Comparison of ENCODE assay signal across 8 cellular contexts in the genomic region with DNA sequence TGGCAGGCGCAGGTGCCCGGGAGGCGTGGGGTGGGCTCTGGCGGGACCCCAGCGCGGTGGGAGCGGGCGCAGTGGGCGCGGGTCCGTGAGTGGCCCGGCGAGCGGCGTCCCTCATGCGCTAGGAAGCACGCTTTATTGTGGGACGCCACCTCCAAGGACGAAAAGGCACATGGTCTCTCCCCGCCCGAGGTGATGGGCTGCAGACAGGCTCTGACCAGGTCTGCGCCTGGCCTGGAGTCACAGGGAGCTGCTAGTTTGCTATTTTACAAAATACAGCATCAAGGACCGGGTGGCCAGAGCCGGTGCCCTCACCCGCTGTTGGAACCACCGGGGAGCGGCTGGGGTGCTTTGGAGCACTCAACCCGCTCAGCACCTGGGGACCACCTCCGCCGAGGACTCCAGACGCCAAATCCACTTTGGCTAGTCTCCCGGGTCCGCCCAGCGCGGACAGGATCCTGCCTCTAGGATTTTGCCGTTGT.
DNase-seq lines count a peak whose midpoint lies in the region; ATAC-seq and TF ChIP-seq lines count a peak whose summit lies in the region.

No MANE protein-coding gene starts in this region.

- no peaks in the 10 kb centered on the region for H3K27me3 Mint-ChIP-seq in natural killer cell (ENCODE audit: low read depth in 2 of 2)

- no peaks in the 10 kb centered on the region for H3K36me3 Mint-ChIP-seq in natural killer cell

- peak overlapping the region; percentile 93 for H3K4me3 ChIP-seq in epithelial cell of proximal tubule (ENCODE audit: low read depth, low read length)

- in situ Hi-C loops in GM13977 (cut with MboI; ENCODE audit: low pct_unique_long_range_greater_than_20kb, low sequenced_read_pairs, unreplicated experiment), result no loop called here

- H3K4me3 Mint-ChIP-seq in natural killer cell, result peak overlapping the region; percentile 98

- ATAC-seq in HG03025 (IDR thresholded peaks at IDR 0.05; ENCODE audit: low FRiP score, unreplicated experiment) (peak; percentile 11), natural killer cell (no peak)

- peak; percentile 43 for DNase-seq in NK-92 treated with Interleukin-12 subunit alpha and Interleukin-12 subunit beta, amount 100 ng/mL, for 24 hours (lab: John Stamatoyannopoulos, UW)
- DNase-seq in NK-92 (lab: John Stamatoyannopoulos, UW; ENCODE audit: unreplicated experiment), result no peak
- peak; percentile 29 for DNase-seq in SW480 (ENCODE audit: low spot score)
- DNase-seq in epithelial cell of proximal tubule (ENCODE audit: low read depth), result no peak
- no peak for DNase-seq in natural killer cell
- no peak for DNase-seq in NCI-H1930 (lab: John Stamatoyannopoulos, UW)
- no peak for DNase-seq in GM13977 (ENCODE audit: low spot score)

- no peaks in the 10 kb centered on the region for H3K9me3 Mint-ChIP-seq in natural killer cell

- H3K27ac Mint-ChIP-seq in natural killer cell, result peak overlapping the region; percentile 95 to 99

- peaks cover 78 to 80% of the 10 kb centered on the region in 2 donors for H3K4me1 Mint-ChIP-seq in natural killer cell

- intact Hi-C loops in natural killer cell (cut with micrococcal nuclease), result loop anchor here (1.0 to 10.0 kb wide), 4 partner anchors 14 to 212 kb away; no protein-coding TSS in a partner anchor

- TF ChIP-seq CTCF in epithelial cell of proximal tubule (conservative IDR thresholded peaks at IDR 0.05; ENCODE audit: low read depth, low read length) (no peak), natural killer cell (IDR thresholded peaks at IDR 0.05) (no peak), GM13977 (IDR thresholded peaks at IDR 0.05; ENCODE audit: extremely low read depth, insufficient read depth, missing control alignments) (no peak)

Comparison
In these comparisons a context has a peak if more than half of its experiments do, and no peak if none do; other contexts are left out.
1. DNase-seq: peak in NK-92 treated with Interleukin-12 subunit alpha and Interleukin-12 subunit beta, amount 100 ng/mL, for 24 hours (single experiment) and SW480 (single experiment); none in NK-92 (single experiment), epithelial cell of proximal tubule (single experiment), natural killer cell (single experiment), NCI-H1930 (0 of 2) and GM13977 (single experiment).